21 cellular contexts compared by ENCODE assay signal in genomic region chr20:9977629-9978028, GRCh38. TPM values are rescaled to one million over a fixed set of nuclear protein-coding genes. Genes with fewer than 3 reads are reported as not detected.
DNase-seq lines count a peak whose midpoint lies in the region; ATAC-seq, FAIRE-seq and TF ChIP-seq lines count a peak whose summit lies in the region.
"Had no signal": no experiment of that assay in that cellular context is flagged by ENCODE, and none has a peak within 500 bp of the region (broad histone marks: within the 10 kb centered on the region; RNA-seq: fewer than 3 reads in every experiment).

No MANE protein-coding gene starts in this region.

- H3K79me1 ChIP-seq in trophoblast cell (ENCODE audit: low read length) = no peaks in the 10 kb centered on the region

- H3K4me1 ChIP-seq in astrocyte (ENCODE audit: insufficient read depth, low read length) (no peaks in the 10 kb centered on the region), trophoblast cell (ENCODE audit: control insufficient read depth in 1 of 2, insufficient read depth in 2 of 2, low read length in 2 of 2) (no peaks in the 10 kb centered on the region), adrenal gland (replicated peaks in 1 of 2) (peaks cover 0 to 4% of the 10 kb centered on the region in 2 donors)
- H3K4me1 ChIP-seq: HAP-1, parathyroid adenoma, SJSA1 had no signal

- H2BK120ac ChIP-seq in trophoblast cell (ENCODE audit: insufficient read depth, low read length, poor library complexity) = no peak overlapping the region

- H3K23ac ChIP-seq in trophoblast cell (ENCODE audit: low read length) = no peak overlapping the region

- H3K36me3 ChIP-seq in astrocyte (ENCODE audit: insufficient read depth, low read length) (no peaks in the 10 kb centered on the region), trophoblast cell (ENCODE audit: control insufficient read depth in 1 of 2, insufficient read depth in 2 of 2, low read length in 2 of 2) (no peaks in the 10 kb centered on the region), adrenal gland (replicated peaks in 1 of 2) (no peaks in the 10 kb centered on the region)
- H3K36me3 ChIP-seq: HAP-1, sigmoid colon, SJSA1, thoracic aorta had no signal

- H3K9me3 Mint-ChIP-seq in astrocyte (ENCODE audit: unreplicated experiment) (no peaks in the 10 kb centered on the region), WTC11 (peaks cover 2% of the 10 kb centered on the region)
- H3K9me3 Mint-ChIP-seq: activated CD4-positive, alpha-beta memory T cell treated with anti-CD3 and anti-CD28 coated beads, Interleukin-2, amount 10 ng/mL, durations not matched to agents 7 days and 5 days; CD8-positive, alpha-beta T cell; immature natural killer cell; stimulated activated effector memory CD8-positive, alpha-beta T cell treated with anti-CD3 and anti-CD28 coated beads, Interleukin-12 subunit alpha, Interleukin-12 subunit beta, amount 100 ng/mL, for 72 hours had no signal

- H2BK12ac ChIP-seq in trophoblast cell (ENCODE audit: low read length) = no peak overlapping the region

- no peak overlapping the region for H3K4ac ChIP-seq in trophoblast cell (ENCODE audit: low read depth, low read length)

- TF ChIP-seq CTCF in astrocyte (IDR thresholded peaks at IDR 0.05; ENCODE audit: insufficient read depth, low read depth, low read length) = no peak
- TF ChIP-seq CTCF in WTC11 (IDR thresholded peaks at IDR 0.05) = no peak
- no peak for TF ChIP-seq CTCF in adrenal gland (IDR thresholded peaks at IDR 0.05)

- H4K8ac ChIP-seq in trophoblast cell (ENCODE audit: low read depth, low read length) = no peak overlapping the region

- H3K18ac ChIP-seq in trophoblast cell (ENCODE audit: low read length) = no peak overlapping the region

- no peak for TF ChIP-seq POLR2A in adrenal gland (IDR thresholded peaks at IDR 0.05)

- POLR2A ChIA-PET in WTC11 (lab: Charles Lee) = interaction anchor here (0.6 kb wide), 1 partner anchor 694 kb away, joined by 3 read pairs; no protein-coding TSS in a partner anchor

- no peak overlapping the region for H4K91ac ChIP-seq in trophoblast cell (ENCODE audit: low read depth, low read length)

- H2AFZ ChIP-seq in astrocyte (ENCODE audit: low read depth, low read length) (no peak overlapping the region), trophoblast cell (ENCODE audit: insufficient read depth, low read length, poor library complexity) (no peak overlapping the region)
- H2AFZ ChIP-seq: hepatocyte had no signal

- no peak overlapping the region for H4K12ac ChIP-seq in trophoblast cell (ENCODE audit: low read depth, low read length)

- FAIRE-seq in astrocyte (lab: Jason Lieb, UNC) = peak; percentile 43

- H3K9ac ChIP-seq in astrocyte (ENCODE audit: low read length) (no peak overlapping the region), trophoblast cell (ENCODE audit: low read length) (no peak overlapping the region)
- H3K9ac ChIP-seq: parathyroid adenoma had no signal

- H3K14ac ChIP-seq in trophoblast cell (ENCODE audit: low read length) = no peak overlapping the region

- H3K27ac ChIP-seq in astrocyte (ENCODE audit: low read depth, low read length) (no peak overlapping the region), trophoblast cell (ENCODE audit: low read depth, low read length) (no peak overlapping the region), adrenal gland (no peak overlapping the region)
- H3K27ac ChIP-seq: coronary artery, hepatocyte, parathyroid adenoma, sigmoid colon, SJSA1, thoracic aorta had no signal

- H3K4me1 Mint-ChIP-seq in astrocyte (ENCODE audit: low read depth, unreplicated experiment) (peaks cover 3% of the 10 kb centered on the region), WTC11 (peaks cover 4% of the 10 kb centered on the region)
- H3K4me1 Mint-ChIP-seq: activated CD4-positive, alpha-beta memory T cell treated with anti-CD3 and anti-CD28 coated beads, Interleukin-2, amount 10 ng/mL, durations not matched to agents 7 days and 5 days; immature natural killer cell; stimulated activated effector memory CD8-positive, alpha-beta T cell treated with anti-CD3 and anti-CD28 coated beads, Interleukin-12 subunit alpha, Interleukin-12 subunit beta, amount 100 ng/mL, for 72 hours had no signal

- H3K27me3 Mint-ChIP-seq in astrocyte (ENCODE audit: low read depth, unreplicated experiment) (peaks cover 6% of the 10 kb centered on the region), WTC11 (ENCODE audit: low read depth) (no peaks in the 10 kb centered on the region)

- H3K79me2 ChIP-seq in astrocyte (ENCODE audit: insufficient read depth, low read length) (no peaks in the 10 kb centered on the region), trophoblast cell (ENCODE audit: control insufficient read depth, insufficient read depth, low read length, poor library complexity) (no peaks in the 10 kb centered on the region)
- H3K79me2 ChIP-seq: hepatocyte, parathyroid adenoma had no signal

- no CpG with 5 or more reads among the region's 1 CpG for WGBS in trophoblast cell (ENCODE audit: extremely low coverage, insufficient coverage, insufficient read length)
- 18 to 53% (median 23%) methylated on average over 1 of the region's 1 CpG for WGBS in adrenal gland, 4 donors

- H3K27me3 ChIP-seq in astrocyte (ENCODE audit: insufficient read depth, low read length) = no peaks in the 10 kb centered on the region
- no peaks in the 10 kb centered on the region for H3K27me3 ChIP-seq in trophoblast cell (ENCODE audit: insufficient read depth, low read length)
- no peaks in the 10 kb centered on the region for H3K27me3 ChIP-seq in adrenal gland
- H3K27me3 ChIP-seq: sigmoid colon, SJSA1 had no signal

- H3K27ac Mint-ChIP-seq in astrocyte (ENCODE audit: unreplicated experiment) (no peak overlapping the region), WTC11 (no peak overlapping the region)
- H3K27ac Mint-ChIP-seq: activated CD4-positive, alpha-beta memory T cell treated with anti-CD3 and anti-CD28 coated beads, Interleukin-2, amount 10 ng/mL, durations not matched to agents 7 days and 5 days; CD8-positive, alpha-beta T cell; immature natural killer cell; stimulated activated effector memory CD8-positive, alpha-beta T cell treated with anti-CD3 and anti-CD28 coated beads, Interleukin-12 subunit alpha, Interleukin-12 subunit beta, amount 100 ng/mL, for 72 hours had no signal

- CTCF ChIA-PET in WTC11 (lab: Charles Lee) = interaction anchor here (0.5 to 3.6 kb wide), 17 partner anchors 10 to 559 kb away, joined by 3 to 34 read pairs (median 4); no protein-coding TSS in a partner anchor

- DNase-seq in EL (peak; percentile 6), M059J (ENCODE audit: low read depth) (peak; percentile 55), astrocyte (ENCODE audit: low read depth) (no peak), iris pigment epithelial cell (ENCODE audit: low read depth) (peak; percentile 7), trophoblast cell (no peak), WTC11 (ENCODE audit: low spot score) (no peak), NOMO-1 treated with DMSO at 0.1 percent for 48 hours (lab: John Stamatoyannopoulos, UW; ENCODE audit: unreplicated experiment) (no peak), adrenal gland (no peak)
- DNase-seq: activated effector memory CD4-positive, alpha-beta T cell treated with anti-CD3 and anti-CD28 coated beads, Interleukin-2, amount 50 U/mL, for 16 hours; sigmoid colon had no signal

- no peak overlapping the region for H2BK5ac ChIP-seq in trophoblast cell (ENCODE audit: low read depth, low read length, poor library complexity)

- H3K4me2 ChIP-seq in astrocyte (ENCODE audit: low read length) = no peak overlapping the region
- H3K4me2 ChIP-seq in trophoblast cell (ENCODE audit: low read length) = no peak overlapping the region

- no peak overlapping the region for H2AK5ac ChIP-seq in trophoblast cell (ENCODE audit: low read length)

- ATAC-seq in WTC11 = no peak

- H3K4me3 ChIP-seq in astrocyte (ENCODE audit: insufficient read depth, low read depth, low read length) (no peak overlapping the region), trophoblast cell (ENCODE audit: low read depth, low read length) (no peak overlapping the region), adrenal gland (no peak overlapping the region)
- H3K4me3 ChIP-seq: coronary artery, GM12878, HAP-1, hepatocyte, sigmoid colon, SJSA1 had no signal

- H3K36me3 Mint-ChIP-seq in astrocyte (ENCODE audit: low read depth, unreplicated experiment) (no peaks in the 10 kb centered on the region), WTC11 (no peaks in the 10 kb centered on the region)
- H3K36me3 Mint-ChIP-seq: CD8-positive, alpha-beta T cell; immature natural killer cell; stimulated activated effector memory CD8-positive, alpha-beta T cell treated with anti-CD3 and anti-CD28 coated beads, Interleukin-12 subunit alpha, Interleukin-12 subunit beta, amount 100 ng/mL, for 72 hours had no signal

- intact Hi-C loops in adrenal gland (cut with DNase I) = loop anchor here (5.0 to 10.0 kb wide), 4 partner anchors 110 to 1567 kb away; no protein-coding TSS in a partner anchor

- no peaks in the 10 kb centered on the region for H4K20me1 ChIP-seq in astrocyte (ENCODE audit: insufficient read depth, low read length)

- H3K9me3 ChIP-seq in astrocyte (ENCODE audit: insufficient read depth, low read depth, low read length) (no peaks in the 10 kb centered on the region), trophoblast cell (ENCODE audit: insufficient read depth, low read depth, low read length) (no peaks in the 10 kb centered on the region), adrenal gland (replicated peaks in 1 of 3) (no peaks in the 10 kb centered on the region)
- H3K9me3 ChIP-seq: HAP-1, sigmoid colon, SJSA1, thoracic aorta had no signal

- no peak overlapping the region for H3K4me3 Mint-ChIP-seq in astrocyte (ENCODE audit: unreplicated experiment)
- no peak overlapping the region for H3K4me3 Mint-ChIP-seq in WTC11
- H3K4me3 Mint-ChIP-seq: activated CD4-positive, alpha-beta memory T cell treated with anti-CD3 and anti-CD28 coated beads, Interleukin-2, amount 10 ng/mL, durations not matched to agents 7 days and 5 days; CD8-positive, alpha-beta T cell; immature natural killer cell; stimulated activated effector memory CD8-positive, alpha-beta T cell treated with anti-CD3 and anti-CD28 coated beads, Interleukin-12 subunit alpha, Interleukin-12 subunit beta, amount 100 ng/mL, for 72 hours had no signal

TF ChIP-seq in WTC11, 78 proteins besides CTCF, POLR2A, EP300 and RAD21 (continues in another document):
- no peak for TF ChIP-seq TCF7 (CRISPR knock-in tag; IDR thresholded peaks at IDR 0.05; ENCODE audit: low read depth)
- no peak for TF ChIP-seq ZNF416 (CRISPR knock-in tag; IDR thresholded peaks at IDR 0.05)
- no peak for TF ChIP-seq GTF2I (CRISPR knock-in tag; conservative IDR thresholded peaks at IDR 0.05)
- no peak for TF ChIP-seq FOXJ3 (CRISPR knock-in tag; IDR thresholded peaks at IDR 0.05; ENCODE audit: borderline replicate concordance)

RNA-seq across cellular contexts. Expression of gene ANKEF1, which starts 57.2 kb away (rescaled TPM):
- 4.5 and 6.3 TPM in 2 replicates for total RNA-seq in M059J (2014; rRNA removed; shearing (Covaris generic))
- 2.6 and 3.4 TPM in 2 replicates for total RNA-seq in astrocyte
- 2.6 and 2.7 TPM in 2 replicates for polyA plus RNA-seq in trophoblast cell (2013)
- 7.1 to 10.3 TPM (median 10.3 TPM) in 3 replicates for total RNA-seq in WTC11 (2021)
- 1 to 10 TPM; 1.6 to 7.2 (median 3.2) TPM for total RNA-seq in adrenal gland
- polyA plus RNA-seq in adrenal gland = 1 to 10 TPM in 1 of 3 donors, under 1 TPM in 2; 0.61 to 5.0 (median 0.88) TPM

Comparison
In these comparisons a context has a peak if more than half of its experiments do, and no peak if none do; other contexts are left out.
1. DNase-seq: peak in EL (single experiment), M059J (single experiment) and iris pigment epithelial cell (single experiment); none in astrocyte (single experiment), trophoblast cell (0 of 2), WTC11 (single experiment), NOMO-1 treated with DMSO at 0.1 percent for 48 hours (single experiment) and adrenal gland (0 of 7).